27 cellular contexts compared by ENCODE assay signal in the genomic region with DNA sequence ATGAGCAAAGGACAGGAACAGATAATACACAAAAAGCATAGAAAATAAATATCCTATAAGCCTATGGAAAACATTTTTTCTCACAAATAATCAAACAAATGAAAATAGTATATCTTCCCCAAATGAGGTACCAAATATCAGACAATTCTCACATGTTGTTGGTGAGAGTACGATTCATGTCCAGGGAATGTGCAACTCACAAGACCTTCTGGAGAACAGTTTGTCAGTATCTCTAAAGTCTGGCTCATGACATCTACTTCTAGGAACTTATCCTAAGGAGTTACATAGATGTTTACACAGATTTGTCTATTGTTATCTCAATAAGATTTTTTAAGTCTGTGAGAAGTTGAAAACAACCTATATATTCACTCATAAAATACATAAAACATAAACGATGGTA.
DNase-seq lines count a peak whose midpoint lies in the region; ATAC-seq, FAIRE-seq and TF ChIP-seq lines count a peak whose summit lies in the region.
"Had no signal": no experiment of that assay in that cellular context is flagged by ENCODE, and none has a peak within 500 bp of the region (broad histone marks: within the 10 kb centered on the region; RNA-seq: fewer than 3 reads in every experiment).

No MANE protein-coding gene starts in this region.

- WGBS in pancreas, 2 donors = 60 to 74% methylated on average over 2 of the region's 2 CpGs

- in situ Hi-C loops in SK-MEL-5 (cut with HindIII; ENCODE audit: low pct_unique_long_range_greater_than_20kb, low sequenced_read_pairs) = no loop called here

- H3K36me3 ChIP-seq in pancreas = no peaks in the 10 kb centered on the region
- H3K36me3 ChIP-seq: uterus had no signal

- H3K27me3 ChIP-seq in pancreas = no peaks in the 10 kb centered on the region
- H3K27me3 ChIP-seq: testis, uterus had no signal

- H3K9me3 ChIP-seq in pancreas = no peaks in the 10 kb centered on the region
- H3K9me3 ChIP-seq: SK-N-SH, testis, uterus had no signal

- H3K27ac ChIP-seq in pancreas = no peak overlapping the region
- H3K27ac ChIP-seq: coronary artery, HL-60, testis, uterus had no signal

- no peak for FAIRE-seq in pancreas (lab: Jason Lieb, UNC)

- H3K4me3 ChIP-seq in fibroblast of pulmonary artery (replicated peaks; ENCODE audit: low read depth, low read length) (no peak overlapping the region), retinal pigment epithelial cell (ENCODE audit: low read length) (no peak overlapping the region), pancreas (no peak overlapping the region)
- H3K4me3 ChIP-seq: coronary artery, testis, uterus had no signal

- no peaks in the 10 kb centered on the region for H3K4me1 ChIP-seq in pancreas
- H3K4me1 ChIP-seq: testis, uterus had no signal

- DNase-seq in EL (peak; percentile 33), SK-MEL-5 (ENCODE audit: low read depth, low spot score) (peak; percentile 33), fibroblast of pulmonary artery (ENCODE audit: low read depth) (peak; percentile 21), retinal pigment epithelial cell (ENCODE audit: low read depth) (peak; percentile 13), pancreas (no peak)
- DNase-seq: activated CD8-positive, alpha-beta memory T cell treated with anti-CD3 and anti-CD28 coated beads for 24 hours; activated gamma-delta T cell; activated naive CD8-positive, alpha-beta T cell treated with anti-CD3 and anti-CD28 coated beads, Interleukin-2, amount 50 U/mL, for 24 hours; activated T-cell treated with anti-CD3 and anti-CD28 coated beads, Interleukin-2, amount 50 U/mL, for 1 hour; AML-193; CD4-positive, alpha-beta memory T cell; NCI-H1048; NCI-H187 treated with DMSO at 0.1 percent for 48 hours; NCI-H748 treated with DMSO at 0.1 percent for 48 hours; right cardiac atrium; RPMI8226; SK-N-SH; stimulated activated CD4-positive, alpha-beta T cell treated with anti-CD3 and anti-CD28 coated beads, Interleukin-12 subunit alpha, Interleukin-12 subunit beta, amount 100 ng/mL, for 4 hours; stimulated activated naive CD4-positive, alpha-beta T cell treated with Interleukin-2 at 50 U/mL for 16 hours; T-helper 17 cell; testis; uterus had no signal

- no peak for ATAC-seq in pancreas
- ATAC-seq in HG02588 (IDR thresholded peaks at IDR 0.05; ENCODE audit: unreplicated experiment) = no peak
- no peak for ATAC-seq in GM21717 (IDR thresholded peaks at IDR 0.05; ENCODE audit: unreplicated experiment)
- ATAC-seq: activated naive CD8-positive, alpha-beta T cell treated with anti-CD3 and anti-CD28 coated beads, Interleukin-2, amount 50 U/mL, for 24 hours; natural killer cell treated with Interleukin-12 subunit alpha and Interleukin-12 subunit beta and Interleukin-15 and Interleukin-18, amount 100 ng/mL, for 72 hours; right cardiac atrium; T-helper 17 cell had no signal

- intact Hi-C loops in pancreas (cut with DNase I) = no loop called here

- TF ChIP-seq CTCF in fibroblast of pulmonary artery (IDR thresholded peaks at IDR 0.05; ENCODE audit: low read length, missing control alignments) (no peak), retinal pigment epithelial cell (conservative IDR thresholded peaks at IDR 0.05; ENCODE audit: low read depth, low read length) (no peak), pancreas (IDR thresholded peaks at IDR 0.05) (no peak)

Comparison
In these comparisons a context has a peak if more than half of its experiments do, and no peak if none do; other contexts are left out.
1. DNase-seq: peak in EL (single experiment), SK-MEL-5 (single experiment), fibroblast of pulmonary artery (single experiment) and retinal pigment epithelial cell (single experiment); none in pancreas (0 of 6).